ENCODE assay signal across 9 cellular contexts in the genomic region with DNA sequence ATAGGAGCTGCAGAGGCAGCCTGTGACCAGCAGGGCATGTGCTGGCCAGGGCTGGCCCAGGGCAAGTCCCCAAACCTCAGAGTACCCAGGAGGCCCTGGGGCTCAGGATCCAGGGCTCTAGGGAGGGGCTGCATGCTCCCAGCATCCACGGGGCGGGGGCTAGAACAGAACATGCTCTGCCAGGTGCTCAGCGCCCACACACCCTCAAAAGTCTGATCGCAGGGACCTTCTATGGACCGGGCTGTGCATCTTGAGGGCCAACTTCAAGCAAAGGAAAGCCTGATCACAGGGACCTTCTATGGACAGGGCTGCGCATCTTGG. TPM values are rescaled to one million over a fixed set of nuclear protein-coding genes. Genes with fewer than 3 reads are reported as not detected.
DNase-seq lines count a peak whose midpoint lies in the region; ATAC-seq and TF ChIP-seq lines count a peak whose summit lies in the region.
"Had no signal": no experiment of that assay in that cellular context is flagged by ENCODE, and none has a peak within 500 bp of the region (broad histone marks: within the 10 kb centered on the region; RNA-seq: fewer than 3 reads in every experiment).

No MANE protein-coding gene starts in this region.

- H3K27me3 ChIP-seq in AG04450 (ENCODE audit: control insufficient read depth, insufficient read depth, low read length) (no peaks in the 10 kb centered on the region), left lung (no peaks in the 10 kb centered on the region)

- H3K27ac ChIP-seq in AG04450 (ENCODE audit: low read depth, low read length): no peak overlapping the region
- H3K27ac ChIP-seq in left lung: no peak overlapping the region

- H3K4me3 Mint-ChIP-seq in chondrocyte (ENCODE audit: unreplicated experiment): no peak overlapping the region
- H3K4me3 Mint-ChIP-seq: T-cell had no signal

- POLR2A ChIA-PET in AG04450 (lab: Yijun Ruan, JAX): no interaction called here

- H3K27me3 Mint-ChIP-seq in chondrocyte (ENCODE audit: low read depth): no peaks in the 10 kb centered on the region
- H3K27me3 Mint-ChIP-seq: T-cell had no signal

- TF ChIP-seq CTCF in AG04450 (IDR thresholded peaks at IDR 0.05; ENCODE audit: low read depth, low read length) (peak; percentile 32; the same call in 1 of the 2 replicates), chondrocyte (IDR thresholded peaks at IDR 0.05) (no peak), left lung (IDR thresholded peaks at IDR 0.05) (peak in 1 of 2 donors; percentile 24)

- no peaks in the 10 kb centered on the region for H3K36me3 Mint-ChIP-seq in chondrocyte (ENCODE audit: low read depth)
- H3K36me3 Mint-ChIP-seq: T-cell had no signal

- peak overlapping the region; percentile 57 for H3K27ac Mint-ChIP-seq in chondrocyte (ENCODE audit: unreplicated experiment)
- H3K27ac Mint-ChIP-seq: T-cell had no signal

- peak; percentile 35 for ATAC-seq in left lung
- ATAC-seq in HG02973 (IDR thresholded peaks at IDR 0.05; ENCODE audit: unreplicated experiment): no peak
- no peak for ATAC-seq in HG03565 (IDR thresholded peaks at IDR 0.05; ENCODE audit: unreplicated experiment)
- no peak for ATAC-seq in GM19351 (IDR thresholded peaks at IDR 0.05; ENCODE audit: unreplicated experiment)

- DNase-seq in AG04450 (ENCODE audit: low read depth, low spot score): no peak
- DNase-seq in HCEC 1CT: peak; percentile 50
- DNase-seq in chondrocyte (ENCODE audit: low spot score): no peak
- DNase-seq in left lung: no peak
- no peak for DNase-seq in NCI-H2081 treated with DMSO at 0.1 percent for 48 hours (lab: John Stamatoyannopoulos, UW)
- DNase-seq: T-cell had no signal

- peaks cover 21 to 80% of the 10 kb centered on the region in 2 donors for H3K4me1 ChIP-seq in left lung

- H3K4me1 Mint-ChIP-seq in chondrocyte (ENCODE audit: low read depth): peaks cover 41% of the 10 kb centered on the region

- intact Hi-C loops in left lung (cut with DNase I): no loop called here

- H3K9me3 ChIP-seq in AG04450 (ENCODE audit: control insufficient read depth, insufficient read depth, low read length): no peaks in the 10 kb centered on the region
- H3K9me3 ChIP-seq in left lung: no peaks in the 10 kb centered on the region

- H3K4me3 ChIP-seq in AG04450 (ENCODE audit: low read depth, low read length) (no peak overlapping the region), left lung (no peak overlapping the region)

- CTCF ChIA-PET in AG04450 (lab: Charles Lee): interaction anchor here (0.9 to 1.0 kb wide), 2 partner anchors 8 to 10 kb away, joined by 3 to 4 read pairs; no protein-coding TSS in a partner anchor

- H3K36me3 ChIP-seq in left lung: no peaks in the 10 kb centered on the region

- no peaks in the 10 kb centered on the region for H3K9me3 Mint-ChIP-seq in chondrocyte (ENCODE audit: low read depth)
- H3K9me3 Mint-ChIP-seq: T-cell had no signal

RNA-seq across cellular contexts. Expression of a gene that starts 33.5 kb away (rescaled TPM):
- 2.7 and 4.1 TPM in 2 replicates for polyA plus RNA-seq in AG04450 (2011; rRNA removed)
- 4.9 and 7.6 TPM in 2 replicates for polyA minus RNA-seq in AG04450 (2011; rRNA and poly(A)+ RNA removed)
- total RNA-seq in chondrocyte (12.4 to 14.0 TPM (median 13.0 TPM) in 3 replicates), left lung (10 to 100 TPM; 13.3 to 22.9 TPM)

RNA-seq across cellular contexts. Expression of a gene that starts 50.4 kb away (rescaled TPM):
- polyA plus RNA-seq in AG04450 (2011; rRNA removed): 13.3 and 19.2 TPM in 2 replicates
- 13.2 and 18.3 TPM in 2 replicates for polyA minus RNA-seq in AG04450 (2011; rRNA and poly(A)+ RNA removed)
- total RNA-seq in chondrocyte: 56.5 to 213 TPM (median 208 TPM) in 3 replicates
- total RNA-seq in left lung: 10 to 100 TPM; 22.8 to 43.9 TPM

RNA-seq across cellular contexts. Expression of a gene that starts 55.0 kb away (rescaled TPM):
- polyA plus RNA-seq in AG04450 (2011; rRNA removed): 123 and 192 TPM in 2 replicates
- polyA minus RNA-seq in AG04450 (2011; rRNA and poly(A)+ RNA removed): 73.5 and 113 TPM in 2 replicates
- total RNA-seq in chondrocyte: 168 to 192 TPM (median 190 TPM) in 3 replicates
- 100 to 1,000 TPM; 176 to 195 TPM for total RNA-seq in left lung
